21 cellular contexts compared by ENCODE assay signal in genomic region chr2:204763974-204764703, GRCh38.
"Had no signal": no experiment of that assay in that cellular context is flagged by ENCODE, and none has a peak within 500 bp of the region (broad histone marks: within the 10 kb centered on the region; RNA-seq: fewer than 3 reads in every experiment).

No MANE protein-coding gene starts in this region.

- ATAC-seq: left lobe of liver; stimulated activated memory B cell treated with anti-CD40 and anti-IgM and Interleukin-4, amounts not matched to agents 10 μg/mL and 1 μg/mL and 100 μg/mL, for 72 hours; upper lobe of right lung had no signal

- DNase-seq: activated CD4-positive, alpha-beta memory T cell treated with anti-CD3 and anti-CD28 coated beads for 36 hours; activated CD4-positive, alpha-beta T cell treated with anti-CD3 and anti-CD28 coated beads for 4 hours; activated gamma-delta T cell treated with Interleukin-2 at 50 U/mL for 16 hours; activated naive CD8-positive, alpha-beta T cell treated with anti-CD3 and anti-CD28 coated beads for 36 hours; activated T-cell treated with anti-CD3 and anti-CD28 coated beads for 4 hours; amniotic stem cell; caudate nucleus; dorsolateral prefrontal cortex; foreskin melanocyte; glutamatergic neuron; hippocampal formation; islet precursor cell; occipital lobe; posterior cingulate gyrus; spleen; stimulated activated CD4-positive, alpha-beta T cell treated with anti-CD3 and anti-CD28 coated beads, Interleukin-4, amount 100 ng/mL, for 4 hours; upper lobe of right lung had no signal

- H3K36me3 ChIP-seq: spleen, thoracic aorta, upper lobe of right lung had no signal

- H3K4me3 ChIP-seq: dorsolateral prefrontal cortex, spleen, thoracic aorta, upper lobe of right lung had no signal

- H3K4me1 ChIP-seq: spleen, upper lobe of right lung had no signal

- H3K9me3 ChIP-seq: upper lobe of right lung had no signal

- H3K27me3 ChIP-seq: dorsolateral prefrontal cortex, spleen, upper lobe of right lung had no signal

- FAIRE-seq: TTC549 had no signal

- H3K27ac ChIP-seq: dorsolateral prefrontal cortex, spleen, thoracic aorta, upper lobe of right lung had no signal
